ENCODE assay signal across 19 cellular contexts in the genomic region with DNA sequence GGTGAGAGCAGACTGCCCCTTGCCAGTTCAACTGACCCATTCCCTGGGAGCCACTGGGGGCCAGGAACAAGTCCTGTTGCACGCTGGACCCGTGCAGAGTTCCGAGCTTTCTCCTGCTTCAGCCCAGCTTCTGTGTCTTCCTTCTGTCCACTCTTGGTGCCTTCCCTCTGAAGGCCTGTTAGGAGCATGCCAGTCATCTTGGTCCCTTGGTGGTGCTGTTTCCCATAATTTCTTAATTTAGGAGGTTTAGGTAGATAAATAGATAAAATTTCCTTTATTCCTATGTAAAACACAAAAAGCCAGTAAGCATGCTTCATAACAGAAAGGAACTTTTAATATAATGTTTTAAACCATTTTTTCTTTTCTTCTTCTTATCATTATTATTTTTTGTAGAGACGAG.
"Had no signal": no experiment of that assay in that cellular context is flagged by ENCODE, and none has a peak within 500 bp of the region (broad histone marks: within the 10 kb centered on the region; RNA-seq: fewer than 3 reads in every experiment).

No MANE protein-coding gene starts in this region.

- H3K36me3 ChIP-seq: cardiac muscle cell, heart right ventricle, sigmoid colon, upper lobe of left lung had no signal

- H3K4me3 ChIP-seq: cardiac muscle cell, heart right ventricle, sigmoid colon, testis, upper lobe of left lung had no signal

- H3K9me3 ChIP-seq: sigmoid colon, testis, upper lobe of left lung had no signal

- ATAC-seq: activated CD4-positive, alpha-beta T cell treated with anti-CD3 and anti-CD28 coated beads for 36 hours; activated CD8-positive, alpha-beta memory T cell treated with anti-CD3 and anti-CD28 coated beads, Interleukin-2, amount 10 ng/mL, durations not matched to agents 7 days and 5 days; activated T-helper 17 cell treated with anti-CD3 and anti-CD28 coated beads, Interleukin-2, amount 50 U/mL, for 72 hours; effector memory CD8-positive, alpha-beta T cell; heart right ventricle; natural killer cell; stimulated activated memory B cell treated with anti-CD40 and anti-IgM and Interleukin-4, amounts not matched to agents 10 μg/mL and 1 μg/mL and 100 μg/mL, for 72 hours; WTC11 had no signal

- H3K4me1 Mint-ChIP-seq: activated CD4-positive, alpha-beta memory T cell treated with anti-CD3 and anti-CD28 coated beads, Interleukin-2, amount 10 ng/mL, durations not matched to agents 7 days and 5 days; activated CD4-positive, alpha-beta T cell treated with anti-CD3 and anti-CD28 coated beads for 36 hours; activated CD8-positive, alpha-beta memory T cell treated with anti-CD3 and anti-CD28 coated beads, Interleukin-2, amount 10 ng/mL, durations not matched to agents 7 days and 5 days; activated naive CD8-positive, alpha-beta T cell treated with anti-CD3 and anti-CD28 coated beads for 36 hours; activated T-helper 17 cell treated with anti-CD3 and anti-CD28 coated beads, Interleukin-2, amount 50 U/mL, for 72 hours; natural killer cell; stimulated activated memory B cell treated with anti-CD40 and anti-IgM and Interleukin-4, amounts not matched to agents 10 μg/mL and 1 μg/mL and 100 μg/mL, for 72 hours; WTC11 had no signal

- H3K27me3 ChIP-seq: cardiac muscle cell, heart right ventricle, sigmoid colon, testis, upper lobe of left lung had no signal

- H3K36me3 Mint-ChIP-seq: activated CD8-positive, alpha-beta memory T cell treated with anti-CD3 and anti-CD28 coated beads, Interleukin-2, amount 10 ng/mL, durations not matched to agents 7 days and 5 days; activated naive CD8-positive, alpha-beta T cell treated with anti-CD3 and anti-CD28 coated beads for 36 hours had no signal

- H3K4me1 ChIP-seq: heart right ventricle, sigmoid colon, testis, upper lobe of left lung had no signal

- H3K27ac ChIP-seq: cardiac muscle cell, heart right ventricle, sigmoid colon, testis, upper lobe of left lung had no signal

- H3K27me3 Mint-ChIP-seq: activated CD4-positive, alpha-beta memory T cell treated with anti-CD3 and anti-CD28 coated beads, Interleukin-2, amount 10 ng/mL, durations not matched to agents 7 days and 5 days; activated CD4-positive, alpha-beta T cell treated with anti-CD3 and anti-CD28 coated beads for 36 hours; activated CD8-positive, alpha-beta memory T cell treated with anti-CD3 and anti-CD28 coated beads, Interleukin-2, amount 10 ng/mL, durations not matched to agents 7 days and 5 days; activated naive CD8-positive, alpha-beta T cell treated with anti-CD3 and anti-CD28 coated beads for 36 hours; activated T-helper 17 cell treated with anti-CD3 and anti-CD28 coated beads, Interleukin-2, amount 50 U/mL, for 72 hours; effector memory CD8-positive, alpha-beta T cell; stimulated activated memory B cell treated with anti-CD40 and anti-IgM and Interleukin-4, amounts not matched to agents 10 μg/mL and 1 μg/mL and 100 μg/mL, for 72 hours had no signal

- H3K27ac Mint-ChIP-seq: activated CD4-positive, alpha-beta memory T cell treated with anti-CD3 and anti-CD28 coated beads, Interleukin-2, amount 10 ng/mL, durations not matched to agents 7 days and 5 days; activated CD4-positive, alpha-beta T cell treated with anti-CD3 and anti-CD28 coated beads for 36 hours; activated CD8-positive, alpha-beta memory T cell treated with anti-CD3 and anti-CD28 coated beads, Interleukin-2, amount 10 ng/mL, durations not matched to agents 7 days and 5 days; activated naive CD8-positive, alpha-beta T cell treated with anti-CD3 and anti-CD28 coated beads for 36 hours; activated T-helper 17 cell treated with anti-CD3 and anti-CD28 coated beads, Interleukin-2, amount 50 U/mL, for 72 hours; effector memory CD8-positive, alpha-beta T cell; natural killer cell; stimulated activated memory B cell treated with anti-CD40 and anti-IgM and Interleukin-4, amounts not matched to agents 10 μg/mL and 1 μg/mL and 100 μg/mL, for 72 hours; T-helper 2 cell treated with Interferon-gamma antibody and Interleukin-4, amounts not matched to agents 5 μg/mL and 100 μg/mL, for 36 hours; WTC11 had no signal

- DNase-seq: activated CD4-positive, alpha-beta memory T cell treated with anti-CD3 and anti-CD28 coated beads, Interleukin-2, amount 10 ng/mL, durations not matched to agents 7 days and 5 days; activated CD4-positive, alpha-beta T cell treated with anti-CD3 and anti-CD28 coated beads for 36 hours; activated CD8-positive, alpha-beta memory T cell treated with anti-CD3 and anti-CD28 coated beads, Interleukin-2, amount 10 ng/mL, durations not matched to agents 7 days and 5 days; activated naive CD4-positive, alpha-beta T cell; activated naive CD8-positive, alpha-beta T cell treated with anti-CD3 and anti-CD28 coated beads for 36 hours; activated T-cell treated with anti-CD3 and anti-CD28 coated beads, Interleukin-2, amount 50 U/mL, for 1 hour; amniotic stem cell; effector memory CD8-positive, alpha-beta T cell; heart right ventricle; natural killer cell; sigmoid colon; stimulated activated CD4-positive, alpha-beta T cell treated with anti-CD3 and anti-CD28 coated beads, Interleukin-4, amount 100 ng/mL, for 4 hours; testis had no signal

- H3K4me3 Mint-ChIP-seq: activated CD4-positive, alpha-beta memory T cell treated with anti-CD3 and anti-CD28 coated beads, Interleukin-2, amount 10 ng/mL, durations not matched to agents 7 days and 5 days; activated CD4-positive, alpha-beta T cell treated with anti-CD3 and anti-CD28 coated beads for 36 hours; activated CD8-positive, alpha-beta memory T cell treated with anti-CD3 and anti-CD28 coated beads, Interleukin-2, amount 10 ng/mL, durations not matched to agents 7 days and 5 days; activated naive CD8-positive, alpha-beta T cell treated with anti-CD3 and anti-CD28 coated beads for 36 hours; activated T-helper 17 cell treated with anti-CD3 and anti-CD28 coated beads, Interleukin-2, amount 50 U/mL, for 72 hours; effector memory CD8-positive, alpha-beta T cell; natural killer cell; stimulated activated memory B cell treated with anti-CD40 and anti-IgM and Interleukin-4, amounts not matched to agents 10 μg/mL and 1 μg/mL and 100 μg/mL, for 72 hours; T-helper 2 cell treated with Interferon-gamma antibody and Interleukin-4, amounts not matched to agents 5 μg/mL and 100 μg/mL, for 36 hours; WTC11 had no signal
